8 cellular contexts compared by ENCODE assay signal in genomic region chr18:48409591-48410094, GRCh38. TPM values are rescaled to one million over a fixed set of nuclear protein-coding genes. Genes with fewer than 3 reads are reported as not detected.
DNase-seq lines count a peak whose midpoint lies in the region; ATAC-seq and TF ChIP-seq lines count a peak whose summit lies in the region.

No MANE protein-coding gene starts in this region.

- DNase-seq in activated naive CD4-positive, alpha-beta T cell treated with Interleukin-2 at 50 U/mL for 16 hours, result peak; percentile 21
- DNase-seq in activated naive CD4-positive, alpha-beta T cell (lab: John Stamatoyannopoulos, UW), result no peak
- DNase-seq in M059J (ENCODE audit: low read depth), result peak; percentile 38
- DNase-seq in activated naive CD8-positive, alpha-beta T cell treated with anti-CD3 and anti-CD28 coated beads for 36 hours, result peak; percentile 20
- peak; percentile 40 for DNase-seq in hepatocyte (ENCODE audit: low spot score)
- no peak for DNase-seq in retinal pigment epithelial cell (ENCODE audit: low read depth)
- DNase-seq in activated gamma-delta T cell treated with Interleukin-2 at 50 U/mL for 16 hours, result no peak

- no peak for ATAC-seq in HG03039 (IDR thresholded peaks at IDR 0.05; ENCODE audit: unreplicated experiment)

- no peaks in the 10 kb centered on the region for H4K20me1 ChIP-seq in hepatocyte (ENCODE audit: insufficient read depth, poor library complexity, severe bottlenecking)

- peaks cover 2% of the 10 kb centered on the region for H3K9me3 Mint-ChIP-seq in activated naive CD8-positive, alpha-beta T cell treated with anti-CD3 and anti-CD28 coated beads for 36 hours

- H3K4me1 ChIP-seq in hepatocyte (ENCODE audit: insufficient read depth), result peaks cover 7% of the 10 kb centered on the region

- TF ChIP-seq CTCF in hepatocyte (IDR thresholded peaks at IDR 0.05; ENCODE audit: poor library complexity), result peak; percentile 17
- TF ChIP-seq CTCF in retinal pigment epithelial cell (conservative IDR thresholded peaks at IDR 0.05; ENCODE audit: low read depth, low read length), result no peak

- H3K27me3 Mint-ChIP-seq in activated naive CD8-positive, alpha-beta T cell treated with anti-CD3 and anti-CD28 coated beads for 36 hours, result peaks cover 80% of the 10 kb centered on the region

- peaks cover 6% of the 10 kb centered on the region for H3K4me1 Mint-ChIP-seq in activated naive CD8-positive, alpha-beta T cell treated with anti-CD3 and anti-CD28 coated beads for 36 hours

- H3K4me3 ChIP-seq in hepatocyte (peak overlapping the region; percentile 89), retinal pigment epithelial cell (ENCODE audit: low read length) (peak overlapping the region; percentile 65)

- no peaks in the 10 kb centered on the region for H3K36me3 Mint-ChIP-seq in activated naive CD8-positive, alpha-beta T cell treated with anti-CD3 and anti-CD28 coated beads for 36 hours

- no peak overlapping the region for H3K27ac ChIP-seq in hepatocyte

- H3K27me3 ChIP-seq in hepatocyte, result peaks cover 52% of the 10 kb centered on the region

- WGBS in hepatocyte (ENCODE audit: low lambda C conversion rate, missing lambda C conversion rate), result under 1% methylated on average over 42 of the region's 55 CpGs

- peak overlapping the region; percentile 100 for H3K4me2 ChIP-seq in hepatocyte

- no peaks in the 10 kb centered on the region for H3K36me3 ChIP-seq in hepatocyte (replicated peaks; ENCODE audit: insufficient read depth, low read depth)

- H2AFZ ChIP-seq in hepatocyte, result peak overlapping the region; percentile 95

- peak overlapping the region; percentile 40 for H3K4me3 Mint-ChIP-seq in activated naive CD8-positive, alpha-beta T cell treated with anti-CD3 and anti-CD28 coated beads for 36 hours

- H3K79me2 ChIP-seq in hepatocyte, result no peaks in the 10 kb centered on the region

- no peak overlapping the region for H3K27ac Mint-ChIP-seq in activated naive CD8-positive, alpha-beta T cell treated with anti-CD3 and anti-CD28 coated beads for 36 hours

- H3K9me3 ChIP-seq in hepatocyte (ENCODE audit: low read depth), result no peaks in the 10 kb centered on the region

- H3K9me2 ChIP-seq in hepatocyte (replicated peaks; ENCODE audit: insufficient read depth), result no peaks in the 10 kb centered on the region

RNA-seq across cellular contexts. Expression of gene ZBTB7C, which starts 0.5 kb away (rescaled TPM):
- not detected in 2 replicates for total RNA-seq in M059J (2014; rRNA removed; shearing (Covaris generic))
- total RNA-seq in activated naive CD8-positive, alpha-beta T cell treated with anti-CD3 and anti-CD28 coated beads for 36 hours, result not detected
- 1.0 and 2.0 TPM in 2 replicates for total RNA-seq in hepatocyte
- polyA plus RNA-seq in hepatocyte, result 0.70 and 1.1 TPM in 2 replicates

Comparison
In these comparisons a context has a peak if more than half of its experiments do, and no peak if none do; other contexts are left out.
1. DNase-seq: peak in activated naive CD4-positive, alpha-beta T cell treated with Interleukin-2 at 50 U/mL for 16 hours (single experiment), M059J (single experiment), activated naive CD8-positive, alpha-beta T cell treated with anti-CD3 and anti-CD28 coated beads for 36 hours (single experiment) and hepatocyte (single experiment); none in activated naive CD4-positive, alpha-beta T cell (0 of 4), retinal pigment epithelial cell (single experiment) and activated gamma-delta T cell treated with Interleukin-2 at 50 U/mL for 16 hours (single experiment).